Comparison of ENCODE assay signal across 8 cellular contexts in the genomic region with DNA sequence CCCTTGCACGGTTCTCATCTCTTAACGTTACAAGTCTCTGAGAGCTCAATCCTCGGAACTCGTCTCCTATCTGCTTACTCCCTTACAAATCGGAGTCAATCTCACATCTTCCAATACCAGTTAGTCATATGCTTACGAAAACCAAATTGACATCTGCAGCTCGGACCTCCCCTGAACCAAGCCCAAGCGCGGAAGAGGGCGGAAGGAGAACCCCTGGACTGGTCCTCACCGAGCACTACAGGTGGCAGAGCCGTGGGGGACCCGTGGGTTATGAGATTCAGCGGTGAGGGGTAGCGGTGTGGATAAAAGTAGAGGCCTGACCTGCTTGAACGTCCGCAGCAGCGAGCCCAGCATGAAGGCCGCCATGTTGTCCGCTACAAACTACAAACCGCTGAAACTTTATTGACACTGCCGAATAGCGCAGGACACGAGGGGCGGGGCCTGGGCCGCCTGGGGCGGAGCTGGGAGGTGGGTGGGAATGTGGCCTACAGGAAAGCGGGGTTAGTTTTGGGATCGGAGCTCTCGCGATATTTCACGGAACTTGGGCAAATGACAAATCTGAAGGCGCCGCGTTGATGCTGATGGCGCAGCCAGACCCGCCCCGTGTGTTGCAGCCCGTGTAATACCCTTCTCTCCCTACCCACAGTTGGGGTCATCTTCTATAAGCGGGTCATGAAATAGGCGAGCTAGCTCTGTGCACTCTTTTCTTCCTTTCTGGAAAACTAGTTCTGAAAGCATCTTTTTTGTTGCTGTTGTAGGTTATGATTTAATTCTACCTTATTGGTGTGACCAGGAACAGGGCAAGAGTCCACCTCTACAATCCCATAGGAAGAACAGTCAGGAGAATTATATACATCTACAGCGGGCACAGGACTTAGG. TPM values are rescaled to one million over a fixed set of nuclear protein-coding genes. Genes with fewer than 3 reads are reported as not detected.
DNase-seq lines count a peak whose midpoint lies in the region; ATAC-seq and TF ChIP-seq lines count a peak whose summit lies in the region.

A gene (minus strand): TSS at position 383 of the 879 bp plus-strand sequence. CDS start 17 bp downstream, at position 366.

- H3K27ac ChIP-seq in RWPE2 (ENCODE audit: poor library complexity, severe bottlenecking), result peak within 1 kb of the TSS; percentile 31

- peak; percentile 97 for DNase-seq in EL
- peak; percentile 94 for DNase-seq in H4 (ENCODE audit: low spot score)
- peak; percentile 99 for DNase-seq in LoVo (ENCODE audit: low spot score)
- DNase-seq in RWPE2 (ENCODE audit: low spot score), result peak; percentile 93
- DNase-seq in activated T-helper 2 cell treated with anti-CD3 and anti-CD28 coated beads, Interferon-gamma antibody, Interleukin-2, Interleukin-4, amounts not matched to agents 10 μg/mL and 5 μg/mL and 100 μg/mL, durations not matched to agents 14 hours and 24 hours and 36 hours (ENCODE audit: low spot score), result peak; percentile 96
- DNase-seq in fibroblast of peridontal ligament (ENCODE audit: extremely low read depth), result peak; percentile 99
- peak; percentile 95 for DNase-seq in natural killer cell
- peak; percentile 96 for DNase-seq in stimulated activated naive CD4-positive, alpha-beta T cell treated with Interleukin-2 at 50 U/mL for 16 hours (lab: John Stamatoyannopoulos, UW)

- peak within 1 kb of the TSS; percentile 86 for H3K4me3 ChIP-seq in RWPE2 (ENCODE audit: severe bottlenecking)

- peaks cover 29% of the 10 kb centered on the region for H3K4me1 Mint-ChIP-seq in activated T-helper 2 cell treated with anti-CD3 and anti-CD28 coated beads, Interferon-gamma antibody, Interleukin-2, Interleukin-4, amounts not matched to agents 10 μg/mL and 5 μg/mL and 100 μg/mL, durations not matched to agents 14 hours and 24 hours and 36 hours (ENCODE audit: low read depth)
- H3K4me1 Mint-ChIP-seq in natural killer cell, result peaks cover 25 to 27% of the 10 kb centered on the region in 2 donors

- no peak for TF ChIP-seq CTCF in RWPE2 (IDR thresholded peaks at IDR 0.05; ENCODE audit: poor library complexity, severe bottlenecking)
- TF ChIP-seq CTCF in natural killer cell (IDR thresholded peaks at IDR 0.05), result no peak

- peaks cover 6% of the 10 kb centered on the region for H3K9me3 Mint-ChIP-seq in activated T-helper 2 cell treated with anti-CD3 and anti-CD28 coated beads, Interferon-gamma antibody, Interleukin-2, Interleukin-4, amounts not matched to agents 10 μg/mL and 5 μg/mL and 100 μg/mL, durations not matched to agents 14 hours and 24 hours and 36 hours
- no peaks in the 10 kb centered on the region for H3K9me3 Mint-ChIP-seq in natural killer cell

- H3K36me3 ChIP-seq in RWPE2 (ENCODE audit: low read depth), result peaks cover 17% of the 10 kb centered on the region

- H3K4me3 Mint-ChIP-seq in activated T-helper 2 cell treated with anti-CD3 and anti-CD28 coated beads, Interferon-gamma antibody, Interleukin-2, Interleukin-4, amounts not matched to agents 10 μg/mL and 5 μg/mL and 100 μg/mL, durations not matched to agents 14 hours and 24 hours and 36 hours (ENCODE audit: low read depth), result peak within 1 kb of the TSS; percentile 99
- peak within 1 kb of the TSS; percentile 97 for H3K4me3 Mint-ChIP-seq in natural killer cell

- H3K4me1 ChIP-seq in RWPE2 (ENCODE audit: insufficient read depth, poor library complexity, severe bottlenecking), result peaks cover 9% of the 10 kb centered on the region

- peak; percentile 94 for ATAC-seq in RWPE2 (ENCODE audit: low read depth)
- ATAC-seq in natural killer cell, result peak; percentile 91 to 98 (median 94)

- H3K9me3 ChIP-seq in RWPE2 (ENCODE audit: severe bottlenecking), result no peaks in the 10 kb centered on the region

- peak within 1 kb of the TSS; percentile 92 for H3K27ac Mint-ChIP-seq in activated T-helper 2 cell treated with anti-CD3 and anti-CD28 coated beads, Interferon-gamma antibody, Interleukin-2, Interleukin-4, amounts not matched to agents 10 μg/mL and 5 μg/mL and 100 μg/mL, durations not matched to agents 14 hours and 24 hours and 36 hours
- peak within 1 kb of the TSS; percentile 91 to 94 for H3K27ac Mint-ChIP-seq in natural killer cell

- no peaks in the 10 kb centered on the region for H3K27me3 ChIP-seq in RWPE2 (ENCODE audit: insufficient read depth, poor library complexity, severe bottlenecking)

- no peaks in the 10 kb centered on the region for H3K27me3 Mint-ChIP-seq in activated T-helper 2 cell treated with anti-CD3 and anti-CD28 coated beads, Interferon-gamma antibody, Interleukin-2, Interleukin-4, amounts not matched to agents 10 μg/mL and 5 μg/mL and 100 μg/mL, durations not matched to agents 14 hours and 24 hours and 36 hours (ENCODE audit: low read depth)
- H3K27me3 Mint-ChIP-seq in natural killer cell (ENCODE audit: low read depth in 2 of 2), result no peaks in the 10 kb centered on the region

- H3K36me3 Mint-ChIP-seq in activated T-helper 2 cell treated with anti-CD3 and anti-CD28 coated beads, Interferon-gamma antibody, Interleukin-2, Interleukin-4, amounts not matched to agents 10 μg/mL and 5 μg/mL and 100 μg/mL, durations not matched to agents 14 hours and 24 hours and 36 hours (ENCODE audit: low read depth), result peaks cover 23% of the 10 kb centered on the region
- H3K36me3 Mint-ChIP-seq in natural killer cell, result no peaks in the 10 kb centered on the region

- intact Hi-C loops in activated T-helper 2 cell treated with anti-CD3 and anti-CD28 coated beads, Interferon-gamma antibody, Interleukin-2, Interleukin-4, amounts not matched to agents 10 μg/mL and 5 μg/mL and 100 μg/mL, durations not matched to agents 14 hours and 24 hours and 36 hours (cut with micrococcal nuclease), result loop anchor here (1.0 to 10.0 kb wide), 3 partner anchors 24 to 1548 kb away; a partner anchor contains a TSS
- intact Hi-C loops in natural killer cell (cut with micrococcal nuclease), result loop anchor here (1.0 kb wide), 1 partner anchor 24 kb away; a partner anchor contains a TSS

RNA-seq across cellular contexts. Expression of the gene that starts here (rescaled TPM):
- total RNA-seq in H4 (2014; rRNA removed; shearing (Covaris generic)), result 30.3 and 32.7 TPM in 2 replicates
- 31.5 and 32.9 TPM in 2 replicates for total RNA-seq in activated T-helper 2 cell treated with anti-CD3 and anti-CD28 coated beads, Interferon-gamma antibody, Interleukin-2, Interleukin-4, amounts not matched to agents 10 μg/mL and 5 μg/mL and 100 μg/mL, durations not matched to agents 14 hours and 24 hours and 36 hours
- total RNA-seq in natural killer cell, result 10 to 100 TPM; 11.5 to 13.2 (median 12.0) TPM

Comparison
In these comparisons a context has a peak if more than half of its experiments do, and no peak if none do; other contexts are left out.
1. Peak in every context shown above with its lines: DNase-seq, ATAC-seq, H3K4me3 ChIP-seq and H3K27ac ChIP-seq.